2 cellular contexts compared by ENCODE assay signal in the genomic region with DNA sequence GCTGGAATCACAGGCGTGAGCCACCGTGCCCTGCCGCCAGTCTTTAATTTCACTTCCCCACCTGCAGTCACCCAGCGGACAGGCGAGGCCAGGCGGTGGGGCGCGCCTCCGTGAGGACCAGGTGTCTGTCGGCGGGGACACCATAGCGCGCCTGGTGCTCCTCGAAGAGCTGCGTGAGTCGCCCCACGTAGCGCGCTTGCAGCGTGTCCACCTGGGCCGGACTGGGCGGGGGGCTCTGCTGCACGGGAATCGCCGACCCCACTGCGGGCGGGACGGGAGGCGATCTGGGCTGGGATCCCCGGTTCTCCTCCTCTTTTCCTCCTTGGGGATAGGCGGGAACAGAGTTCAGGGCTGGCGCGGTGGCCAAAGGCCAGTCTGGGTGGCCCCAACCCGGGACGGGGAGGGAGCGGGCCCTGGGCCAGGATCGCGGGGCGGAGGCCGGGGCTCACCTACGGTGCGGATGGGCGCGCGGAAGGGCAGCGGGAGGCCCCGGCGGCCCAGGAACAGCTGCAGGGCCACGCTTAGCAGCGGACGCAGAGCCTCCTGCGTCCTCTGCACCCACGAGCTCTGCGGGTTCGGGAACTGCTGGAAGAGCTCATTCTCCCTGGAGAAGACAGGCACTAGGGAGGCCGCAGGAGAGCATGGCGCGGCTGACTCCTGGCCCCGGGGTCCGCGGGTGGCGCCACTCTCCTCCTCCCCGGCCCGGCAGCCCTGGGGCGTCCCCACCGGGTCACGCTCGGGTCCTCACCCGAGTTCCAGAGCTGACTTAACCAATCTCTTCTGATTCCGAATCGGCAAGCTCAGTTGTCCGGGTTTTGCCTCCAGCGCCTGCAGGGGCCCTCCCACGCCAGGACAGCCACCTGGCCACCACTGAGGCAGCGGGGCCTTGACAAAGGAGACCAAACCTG.
TF ChIP-seq lines count a peak whose summit lies in the region.

No MANE protein-coding gene starts in this region.

TF ChIP-seq in SK-N-SH, 30 proteins besides CTCF, POLR2A, EP300 and RAD21 (continued from another document):
- TF ChIP-seq, protein P1, sequence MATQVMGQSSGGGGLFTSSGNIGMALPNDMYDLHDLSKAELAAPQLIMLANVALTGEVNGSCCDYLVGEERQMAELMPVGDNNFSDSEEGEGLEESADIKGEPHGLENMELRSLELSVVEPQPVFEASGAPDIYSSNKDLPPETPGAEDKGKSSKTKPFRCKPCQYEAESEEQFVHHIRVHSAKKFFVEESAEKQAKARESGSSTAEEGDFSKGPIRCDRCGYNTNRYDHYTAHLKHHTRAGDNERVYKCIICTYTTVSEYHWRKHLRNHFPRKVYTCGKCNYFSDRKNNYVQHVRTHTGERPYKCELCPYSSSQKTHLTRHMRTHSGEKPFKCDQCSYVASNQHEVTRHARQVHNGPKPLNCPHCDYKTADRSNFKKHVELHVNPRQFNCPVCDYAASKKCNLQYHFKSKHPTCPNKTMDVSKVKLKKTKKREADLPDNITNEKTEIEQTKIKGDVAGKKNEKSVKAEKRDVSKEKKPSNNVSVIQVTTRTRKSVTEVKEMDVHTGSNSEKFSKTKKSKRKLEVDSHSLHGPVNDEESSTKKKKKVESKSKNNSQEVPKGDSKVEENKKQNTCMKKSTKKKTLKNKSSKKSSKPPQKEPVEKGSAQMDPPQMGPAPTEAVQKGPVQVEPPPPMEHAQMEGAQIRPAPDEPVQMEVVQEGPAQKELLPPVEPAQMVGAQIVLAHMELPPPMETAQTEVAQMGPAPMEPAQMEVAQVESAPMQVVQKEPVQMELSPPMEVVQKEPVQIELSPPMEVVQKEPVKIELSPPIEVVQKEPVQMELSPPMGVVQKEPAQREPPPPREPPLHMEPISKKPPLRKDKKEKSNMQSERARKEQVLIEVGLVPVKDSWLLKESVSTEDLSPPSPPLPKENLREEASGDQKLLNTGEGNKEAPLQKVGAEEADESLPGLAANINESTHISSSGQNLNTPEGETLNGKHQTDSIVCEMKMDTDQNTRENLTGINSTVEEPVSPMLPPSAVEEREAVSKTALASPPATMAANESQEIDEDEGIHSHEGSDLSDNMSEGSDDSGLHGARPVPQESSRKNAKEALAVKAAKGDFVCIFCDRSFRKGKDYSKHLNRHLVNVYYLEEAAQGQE (IDR thresholded peaks at IDR 0.05; ENCODE audit: low read depth, low read length) = no peak
- TF ChIP-seq RCOR1 (IDR thresholded peaks at IDR 0.05; ENCODE audit: low read length) (no peak), NRF1 (IDR thresholded peaks at IDR 0.05; ENCODE audit: low read depth, low read length) (no peak), TEAD4 (IDR thresholded peaks at IDR 0.05; ENCODE audit: borderline replicate concordance, insufficient read depth) (no peak), ELF1 (IDR thresholded peaks at IDR 0.05) (no peak), CHD2 (IDR thresholded peaks at IDR 0.05; ENCODE audit: low read length, partially characterized antibody) (no peak), USF2 (IDR thresholded peaks at IDR 0.05; ENCODE audit: borderline replicate concordance, low read depth, low read length) (no peak), NFIC (IDR thresholded peaks at IDR 0.05; ENCODE audit: borderline replicate concordance) (no peak)
- TF ChIP-seq, protein P2, sequence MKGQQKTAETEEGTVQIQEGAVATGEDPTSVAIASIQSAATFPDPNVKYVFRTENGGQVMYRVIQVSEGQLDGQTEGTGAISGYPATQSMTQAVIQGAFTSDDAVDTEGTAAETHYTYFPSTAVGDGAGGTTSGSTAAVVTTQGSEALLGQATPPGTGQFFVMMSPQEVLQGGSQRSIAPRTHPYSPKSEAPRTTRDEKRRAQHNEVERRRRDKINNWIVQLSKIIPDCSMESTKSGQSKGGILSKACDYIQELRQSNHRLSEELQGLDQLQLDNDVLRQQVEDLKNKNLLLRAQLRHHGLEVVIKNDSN (IDR thresholded peaks at IDR 0.05; ENCODE audit: borderline replicate concordance, low read depth) = no peak

TF ChIP-seq in SK-N-SH treated with all-trans-retinoic acid at 6 μM for 48 hours, 23 proteins besides CTCF, POLR2A, EP300 and RAD21 (continued from another document):
- TF ChIP-seq ESRRG (CRISPR knock-in tag; IDR thresholded peaks at IDR 0.05) = no peak
- TF ChIP-seq, protein P3, sequence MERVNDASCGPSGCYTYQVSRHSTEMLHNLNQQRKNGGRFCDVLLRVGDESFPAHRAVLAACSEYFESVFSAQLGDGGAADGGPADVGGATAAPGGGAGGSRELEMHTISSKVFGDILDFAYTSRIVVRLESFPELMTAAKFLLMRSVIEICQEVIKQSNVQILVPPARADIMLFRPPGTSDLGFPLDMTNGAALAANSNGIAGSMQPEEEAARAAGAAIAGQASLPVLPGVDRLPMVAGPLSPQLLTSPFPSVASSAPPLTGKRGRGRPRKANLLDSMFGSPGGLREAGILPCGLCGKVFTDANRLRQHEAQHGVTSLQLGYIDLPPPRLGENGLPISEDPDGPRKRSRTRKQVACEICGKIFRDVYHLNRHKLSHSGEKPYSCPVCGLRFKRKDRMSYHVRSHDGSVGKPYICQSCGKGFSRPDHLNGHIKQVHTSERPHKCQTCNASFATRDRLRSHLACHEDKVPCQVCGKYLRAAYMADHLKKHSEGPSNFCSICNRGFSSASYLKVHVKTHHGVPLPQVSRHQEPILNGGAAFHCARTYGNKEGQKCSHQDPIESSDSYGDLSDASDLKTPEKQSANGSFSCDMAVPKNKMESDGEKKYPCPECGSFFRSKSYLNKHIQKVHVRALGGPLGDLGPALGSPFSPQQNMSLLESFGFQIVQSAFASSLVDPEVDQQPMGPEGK (CRISPR knock-in tag; IDR thresholded peaks at IDR 0.05; ENCODE audit: borderline replicate concordance) = no peak
- TF ChIP-seq, protein P4, sequence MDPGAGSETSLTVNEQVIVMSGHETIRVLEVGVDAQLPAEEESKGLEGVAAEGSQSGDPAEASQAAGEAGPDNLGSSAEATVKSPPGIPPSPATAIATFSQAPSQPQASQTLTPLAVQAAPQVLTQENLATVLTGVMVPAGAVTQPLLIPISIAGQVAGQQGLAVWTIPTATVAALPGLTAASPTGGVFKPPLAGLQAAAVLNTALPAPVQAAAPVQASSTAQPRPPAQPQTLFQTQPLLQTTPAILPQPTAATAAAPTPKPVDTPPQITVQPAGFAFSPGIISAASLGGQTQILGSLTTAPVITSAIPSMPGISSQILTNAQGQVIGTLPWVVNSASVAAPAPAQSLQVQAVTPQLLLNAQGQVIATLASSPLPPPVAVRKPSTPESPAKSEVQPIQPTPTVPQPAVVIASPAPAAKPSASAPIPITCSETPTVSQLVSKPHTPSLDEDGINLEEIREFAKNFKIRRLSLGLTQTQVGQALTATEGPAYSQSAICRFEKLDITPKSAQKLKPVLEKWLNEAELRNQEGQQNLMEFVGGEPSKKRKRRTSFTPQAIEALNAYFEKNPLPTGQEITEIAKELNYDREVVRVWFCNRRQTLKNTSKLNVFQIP (CRISPR knock-in tag; IDR thresholded peaks at IDR 0.05; ENCODE audit: borderline replicate concordance, low read depth) = no peak
- no peak for TF ChIP-seq ZNF70 (CRISPR knock-in tag; IDR thresholded peaks at IDR 0.05)
- no peak for TF ChIP-seq ZNF8 (CRISPR knock-in tag; IDR thresholded peaks at IDR 0.05)
- no peak for TF ChIP-seq ZFP3 (CRISPR knock-in tag; IDR thresholded peaks at IDR 0.05)
- TF ChIP-seq CSDC2 (CRISPR knock-in tag; IDR thresholded peaks at IDR 0.05) = no peak
- no peak for TF ChIP-seq ZC3H10 (CRISPR knock-in tag; IDR thresholded peaks at IDR 0.05)
- no peak for TF ChIP-seq GLIS3 (CRISPR knock-in tag; IDR thresholded peaks at IDR 0.05)
- no peak for TF ChIP-seq TCF4 (CRISPR knock-in tag; IDR thresholded peaks at IDR 0.05; ENCODE audit: borderline replicate concordance)
- no peak for TF ChIP-seq PPARA (CRISPR knock-in tag; IDR thresholded peaks at IDR 0.05; ENCODE audit: borderline replicate concordance)
- TF ChIP-seq, protein P5, sequence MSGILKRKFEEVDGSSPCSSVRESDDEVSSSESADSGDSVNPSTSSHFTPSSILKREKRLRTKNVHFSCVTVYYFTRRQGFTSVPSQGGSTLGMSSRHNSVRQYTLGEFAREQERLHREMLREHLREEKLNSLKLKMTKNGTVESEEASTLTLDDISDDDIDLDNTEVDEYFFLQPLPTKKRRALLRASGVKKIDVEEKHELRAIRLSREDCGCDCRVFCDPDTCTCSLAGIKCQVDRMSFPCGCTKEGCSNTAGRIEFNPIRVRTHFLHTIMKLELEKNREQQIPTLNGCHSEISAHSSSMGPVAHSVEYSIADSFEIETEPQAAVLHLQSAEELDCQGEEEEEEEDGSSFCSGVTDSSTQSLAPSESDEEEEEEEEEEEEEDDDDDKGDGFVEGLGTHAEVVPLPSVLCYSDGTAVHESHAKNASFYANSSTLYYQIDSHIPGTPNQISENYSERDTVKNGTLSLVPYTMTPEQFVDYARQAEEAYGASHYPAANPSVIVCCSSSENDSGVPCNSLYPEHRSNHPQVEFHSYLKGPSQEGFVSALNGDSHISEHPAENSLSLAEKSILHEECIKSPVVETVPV (CRISPR knock-in tag; IDR thresholded peaks at IDR 0.05) = no peak
- no peak for TF ChIP-seq ZFP30 (CRISPR knock-in tag; IDR thresholded peaks at IDR 0.05)
